10 cellular contexts compared by ENCODE assay signal in the genomic region with DNA sequence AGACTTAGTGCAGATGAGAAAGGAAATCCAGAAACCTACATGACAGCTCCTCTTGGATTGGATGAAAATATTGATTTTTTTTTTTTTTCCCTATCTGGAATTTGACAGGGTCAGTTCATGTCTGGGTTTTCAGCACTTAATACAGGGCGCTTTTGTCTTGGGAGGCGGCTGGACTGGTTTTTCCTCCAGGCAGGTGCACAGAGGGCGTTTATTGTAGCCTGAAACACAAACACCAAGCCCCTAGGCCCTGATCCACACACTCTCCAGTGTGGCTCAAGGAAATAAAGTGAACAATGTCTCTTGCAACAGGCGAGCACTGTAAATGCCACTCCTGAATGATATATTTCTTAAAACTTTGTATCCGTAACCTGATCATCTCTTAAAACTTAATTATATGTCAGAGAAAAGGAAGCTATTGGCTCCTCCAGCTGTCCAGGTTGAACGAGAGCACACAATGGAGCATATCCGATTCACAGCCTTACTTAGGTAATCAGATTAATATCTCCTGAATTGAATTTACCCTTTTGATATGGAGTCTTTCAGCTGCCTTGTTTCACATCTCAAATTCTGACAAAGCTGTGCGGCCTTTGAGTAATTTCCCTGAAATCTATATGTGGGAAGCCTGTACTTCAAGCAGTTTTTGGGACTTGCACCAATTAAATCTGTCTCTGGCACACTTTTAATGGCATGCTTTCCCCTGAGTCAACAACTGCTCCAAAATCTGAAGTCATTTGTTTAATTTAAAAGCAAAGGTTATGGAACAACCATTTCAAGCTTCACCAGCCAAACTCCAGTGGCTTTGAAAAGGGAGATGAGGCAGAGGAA.
DNase-seq lines count a peak whose midpoint lies in the region; ATAC-seq and TF ChIP-seq lines count a peak whose summit lies in the region.
"Had no signal": no experiment of that assay in that cellular context is flagged by ENCODE, and none has a peak within 500 bp of the region (broad histone marks: within the 10 kb centered on the region; RNA-seq: fewer than 3 reads in every experiment).

No MANE protein-coding gene starts in this region.

- H3K4me1 Mint-ChIP-seq in activated naive CD8-positive, alpha-beta T cell treated with anti-CD3 and anti-CD28 coated beads for 36 hours, result peaks cover 13% of the 10 kb centered on the region

- ATAC-seq in lower lobe of right lung, result peak; percentile 50 to 66
- ATAC-seq in aorta (ENCODE audit: low FRiP score), result peak; percentile 54
- ATAC-seq in HG03520 (IDR thresholded peaks at IDR 0.05; ENCODE audit: unreplicated experiment), result no peak

- TF ChIP-seq CTCF in mammary epithelial cell (conservative IDR thresholded peaks at IDR 0.05 in 1 of 2, IDR thresholded peaks at IDR 0.05 in 1 of 2; ENCODE audit: extremely low read depth in 1 of 2, insufficient read depth in 1 of 2, low read depth in 1 of 2, low read length in 2 of 2) (no peak), lower lobe of right lung (IDR thresholded peaks at IDR 0.05) (no peak)

- no peaks in the 10 kb centered on the region for H3K79me2 ChIP-seq in mammary epithelial cell (ENCODE audit: insufficient read depth, low read length)

- H3K4me2 ChIP-seq in mammary epithelial cell (ENCODE audit: insufficient read depth, low read depth, low read length), result no peak overlapping the region

- H3K4me1 ChIP-seq in mammary epithelial cell (ENCODE audit: insufficient read depth, low read length) (no peaks in the 10 kb centered on the region), adipocyte (ENCODE audit: control insufficient read depth, insufficient read depth, low read length) (peaks cover 26% of the 10 kb centered on the region), lower lobe of right lung (peaks cover 26% of the 10 kb centered on the region), aorta (ENCODE audit: control insufficient read depth in 1 of 2, insufficient read depth in 2 of 2, low read length in 2 of 2) (peaks cover 0 to 4% of the 10 kb centered on the region in 2 donors)

- in situ Hi-C loops in T47D (cut with HindIII; ENCODE audit: low pct_unique_long_range_greater_than_20kb, low sequenced_read_pairs) (no loop called here), mammary epithelial cell (cut with MboI; ENCODE audit: low sequenced_read_pairs in 2 of 2) (no loop called here)

- intact Hi-C loops in mammary epithelial cell (cut with micrococcal nuclease), result no loop called here
- intact Hi-C loops in lower lobe of right lung (cut with DNase I), result no loop called here
- intact Hi-C loops in aorta (cut with DNase I), result loop anchor here in 1 of 2 donors (5.0 to 10.0 kb wide), 3 partner anchors 55 to 218 kb away; no protein-coding TSS in a partner anchor

- no peaks in the 10 kb centered on the region for H3K36me3 ChIP-seq in mammary epithelial cell (ENCODE audit: insufficient read depth, low read length)
- no peaks in the 10 kb centered on the region for H3K36me3 ChIP-seq in adipocyte (ENCODE audit: control insufficient read depth, insufficient read depth, low read length, severe bottlenecking)
- H3K36me3 ChIP-seq in lower lobe of right lung, result no peaks in the 10 kb centered on the region
- no peaks in the 10 kb centered on the region for H3K36me3 ChIP-seq in aorta (ENCODE audit: control insufficient read depth in 1 of 2, insufficient read depth in 2 of 2, low read length in 1 of 2)

- H3K9me3 Mint-ChIP-seq in activated naive CD8-positive, alpha-beta T cell treated with anti-CD3 and anti-CD28 coated beads for 36 hours, result peaks cover 7% of the 10 kb centered on the region

- dilution Hi-C loops in mammary epithelial cell (cut with HindIII; ENCODE audit: low sequenced_read_pairs), result no loop called here

- H4K20me1 ChIP-seq in mammary epithelial cell (ENCODE audit: insufficient read depth, low read length), result no peaks in the 10 kb centered on the region

- H3K4me3 Mint-ChIP-seq in activated naive CD8-positive, alpha-beta T cell treated with anti-CD3 and anti-CD28 coated beads for 36 hours, result no peak overlapping the region
- H3K4me3 Mint-ChIP-seq: immature natural killer cell; T-helper 1 cell treated with Interleukin-12 subunit alpha and Interleukin-12 subunit beta and Interleukin-4 antibody, amounts not matched to agents 30 μg/mL and 1 μg/mL, for 36 hours had no signal

- 88% methylated on average over 8 of the region's 8 CpGs for WGBS in mammary epithelial cell (ENCODE audit: low coverage, missing lambda C conversion rate)
- WGBS in aorta, 2 donors, result 44 to 49% methylated on average over 8 of the region's 8 CpGs

- H3K27ac Mint-ChIP-seq in activated naive CD8-positive, alpha-beta T cell treated with anti-CD3 and anti-CD28 coated beads for 36 hours, result no peak overlapping the region
- H3K27ac Mint-ChIP-seq: immature natural killer cell; T-helper 1 cell treated with Interleukin-12 subunit alpha and Interleukin-12 subunit beta and Interleukin-4 antibody, amounts not matched to agents 30 μg/mL and 1 μg/mL, for 36 hours had no signal

- CTCF ChIA-PET in mammary epithelial cell (lab: Charles Lee; ENCODE audit: low non-redundant PET), result interaction anchor here (0.6 kb wide), 1 partner anchor 355 kb away, joined by 3 read pairs; no protein-coding TSS in a partner anchor

- H3K9ac ChIP-seq in mammary epithelial cell (ENCODE audit: insufficient read depth, low read length) (no peak overlapping the region), adipocyte (ENCODE audit: low read length) (peak overlapping the region; percentile 53)

- no peak overlapping the region for H2AFZ ChIP-seq in mammary epithelial cell (ENCODE audit: low read depth, low read length)

- H3K9me3 ChIP-seq in mammary epithelial cell (replicated peaks; ENCODE audit: insufficient read depth, low read length) (peaks cover 3% of the 10 kb centered on the region), adipocyte (ENCODE audit: control insufficient read depth, low read length) (no peaks in the 10 kb centered on the region), lower lobe of right lung (no peaks in the 10 kb centered on the region), aorta (ENCODE audit: control insufficient read depth, low read length) (no peaks in the 10 kb centered on the region)

- H3K36me3 Mint-ChIP-seq in activated naive CD8-positive, alpha-beta T cell treated with anti-CD3 and anti-CD28 coated beads for 36 hours, result peaks cover 9% of the 10 kb centered on the region

- H3K4me3 ChIP-seq in mammary epithelial cell (replicated peaks in 1 of 3; ENCODE audit: insufficient read depth in 1 of 3, low read depth in 2 of 3, low read length in 3 of 3) (no peak overlapping the region), adipocyte (ENCODE audit: low read length) (peak overlapping the region; percentile 57), lower lobe of right lung (no peak overlapping the region), aorta (ENCODE audit: low read length in 2 of 2) (no peak overlapping the region)

- H3K27ac ChIP-seq in mammary epithelial cell (ENCODE audit: insufficient read depth, low read depth, low read length), result no peak overlapping the region
- peak overlapping the region; percentile 19 for H3K27ac ChIP-seq in lower lobe of right lung
- H3K27ac ChIP-seq in aorta (ENCODE audit: low read depth in 1 of 2, low read length in 2 of 2), result peak overlapping the region; percentile 71 to 76

- H3K27me3 Mint-ChIP-seq in activated naive CD8-positive, alpha-beta T cell treated with anti-CD3 and anti-CD28 coated beads for 36 hours, result no peaks in the 10 kb centered on the region

- H3K27me3 ChIP-seq in mammary epithelial cell (ENCODE audit: insufficient read depth, low read length) (no peaks in the 10 kb centered on the region), adipocyte (replicated peaks; ENCODE audit: control insufficient read depth, insufficient read depth, low read length) (no peaks in the 10 kb centered on the region), lower lobe of right lung (ENCODE audit: low read depth) (no peaks in the 10 kb centered on the region), aorta (ENCODE audit: control insufficient read depth in 1 of 2, insufficient read depth in 2 of 2, low read length in 1 of 2) (no peaks in the 10 kb centered on the region)

- DNase-seq in T47D (ENCODE audit: low read depth in 1 of 2, low spot score in 1 of 2) (peak; percentile 33 to 94), mammary epithelial cell (no peak), adipocyte (ENCODE audit: low read depth) (peak; percentile 41), lower lobe of right lung (no peak), aorta (no peak)
- DNase-seq in effector CD4-positive, alpha-beta T cell, result no peak
- DNase-seq in activated naive CD8-positive, alpha-beta T cell treated with anti-CD3 and anti-CD28 coated beads for 36 hours, result no peak
- DNase-seq: immature natural killer cell had no signal

- BruUV-seq in mammary epithelial cell (replicated peaks; lab: Mats Ljungman, UMichigan), result no TSS peak

Comparison
In these comparisons a context has a peak if more than half of its experiments do, and no peak if none do; other contexts are left out.
1. DNase-seq: peak in T47D (2 of 2) and adipocyte (single experiment); none in mammary epithelial cell (single experiment), lower lobe of right lung (single experiment), aorta (0 of 2), effector CD4-positive, alpha-beta T cell (single experiment) and activated naive CD8-positive, alpha-beta T cell treated with anti-CD3 and anti-CD28 coated beads for 36 hours (single experiment).